Comparison of ENCODE assay signal across 9 cellular contexts in genomic region chr10:117543245-117543998, GRCh38. TPM values are rescaled to one million over a fixed set of nuclear protein-coding genes. Genes with fewer than 3 reads are reported as not detected.
DNase-seq lines count a peak whose midpoint lies in the region; ATAC-seq and TF ChIP-seq lines count a peak whose summit lies in the region.
"Had no signal": no experiment of that assay in that cellular context is flagged by ENCODE, and none has a peak within 500 bp of the region (broad histone marks: within the 10 kb centered on the region; RNA-seq: fewer than 3 reads in every experiment).

No MANE protein-coding gene starts in this region.

- BruUV-seq in A673 (replicated peaks; lab: Mats Ljungman, UMichigan) = no TSS peak

- H3K4me3 ChIP-seq in A673 (ENCODE audit: low read depth, low read length, poor library complexity, severe bottlenecking) = peak overlapping the region; percentile 26
- peak overlapping the region; percentile 34 for H3K4me3 ChIP-seq in HFF-Myc (replicated peaks; ENCODE audit: low read depth, low read length)
- peak overlapping the region; percentile 63 for H3K4me3 ChIP-seq in coronary artery
- H3K4me3 ChIP-seq in muscle layer of duodenum (ENCODE audit: low read depth in 1 of 2, low read length in 2 of 2) = peak overlapping the region; percentile 30 to 52

- H3K27me3 ChIP-seq in A673 (replicated peaks; ENCODE audit: insufficient read depth, low read depth, low read length, poor library complexity) (peaks cover 100% of the 10 kb centered on the region), muscle layer of duodenum (ENCODE audit: low read depth, low read length) (peaks cover 85% of the 10 kb centered on the region)

- no peaks in the 10 kb centered on the region for H3K36me3 ChIP-seq in A673 (ENCODE audit: insufficient read depth, low read length, poor library complexity, severe bottlenecking)
- H3K36me3 ChIP-seq in muscle layer of duodenum (ENCODE audit: control insufficient read depth in 1 of 2, insufficient read depth in 2 of 2, low read length in 2 of 2) = no peaks in the 10 kb centered on the region

- H3K27ac ChIP-seq in A673 (ENCODE audit: low read depth, low read length, poor library complexity, severe bottlenecking) (no peak overlapping the region), coronary artery (peak overlapping the region; percentile 43 to 72), muscle layer of duodenum (ENCODE audit: low read length) (no peak overlapping the region)

- intact Hi-C loops in A673 (cut with micrococcal nuclease; ENCODE audit: unreplicated experiment) = loop anchor here (10.0 kb wide), 1 partner anchor 501 kb away; the partner anchor contains the start of gene RAB11FIP2

- CTCF ChIA-PET in A673 (lab: Charles Lee) = interaction anchor here (0.6 kb wide), 1 partner anchor 916 kb away, joined by 14 read pairs; no protein-coding TSS in a partner anchor

- POLR2A ChIA-PET in A673 (lab: Charles Lee; ENCODE audit: low non-redundant PET) = no interaction called here

- DNase-seq in A673 (ENCODE audit: low spot score) (peak; percentile 57), HFF-Myc (ENCODE audit: extremely low read depth, low read depth) (no peak), coronary artery (ENCODE audit: low spot score) (peak; percentile 69), AG08395 (ENCODE audit: low spot score) (no peak)
- DNase-seq: MV-4-11 had no signal

- TF ChIP-seq CTCF in A673 (conservative IDR thresholded peaks at IDR 0.05; ENCODE audit: low read depth, low read length) (no peak), HFF-Myc (IDR thresholded peaks at IDR 0.05; ENCODE audit: low read depth, low read length, missing control alignments) (no peak), coronary artery (IDR thresholded peaks at IDR 0.05) (no peak)

- no peak for ATAC-seq in GM21723 (IDR thresholded peaks at IDR 0.05; ENCODE audit: unreplicated experiment)
- no peak for ATAC-seq in GM21381 (IDR thresholded peaks at IDR 0.05; ENCODE audit: unreplicated experiment)
- ATAC-seq in HG02588 (IDR thresholded peaks at IDR 0.05; ENCODE audit: unreplicated experiment) = no peak

- H3K9me3 ChIP-seq in A673 (ENCODE audit: low read depth, low read length, poor library complexity, severe bottlenecking) = no peaks in the 10 kb centered on the region
- no peaks in the 10 kb centered on the region for H3K9me3 ChIP-seq in muscle layer of duodenum (ENCODE audit: control insufficient read depth in 1 of 2, low read length in 2 of 2)

- H3K4me1 ChIP-seq in A673 (ENCODE audit: insufficient read depth, low read length, poor library complexity, severe bottlenecking) (peaks cover 11% of the 10 kb centered on the region), muscle layer of duodenum (ENCODE audit: control insufficient read depth in 1 of 2, insufficient read depth in 2 of 2, low read length in 2 of 2) (peaks cover 0 to 58% of the 10 kb centered on the region in 2 donors)

RNA-seq across cellular contexts. Expression of gene EMX2, which starts 0.9 kb away (rescaled TPM):
- not detected in 2 replicates for total RNA-seq in A673 (2021)

Comparison
In these comparisons a context has a peak if more than half of its experiments do, and no peak if none do; other contexts are left out.
1. DNase-seq: peak in A673 (single experiment) and coronary artery (single experiment); none in HFF-Myc (single experiment) and AG08395 (single experiment).
2. H3K27ac ChIP-seq: peak in coronary artery (2 of 2); none in A673 (single experiment) and muscle layer of duodenum (single experiment).
3. Peak in every context shown above with its lines, with median percentiles within 50 percentile points of each other: H3K4me3 ChIP-seq.